Comparison of ENCODE assay signal across 8 cellular contexts in genomic region chr17:78381601-78382168, GRCh38. TPM values are rescaled to one million over a fixed set of nuclear protein-coding genes. Genes with fewer than 3 reads are reported as not detected.
DNase-seq lines count a peak whose midpoint lies in the region; ATAC-seq and TF ChIP-seq lines count a peak whose summit lies in the region.

No MANE protein-coding gene starts in this region.

- peaks cover 2% of the 10 kb centered on the region; the same call in 1 of the 2 replicates for H3F3A ChIP-seq in PC-9 (ENCODE audit: insufficient read depth, low read depth)

- no peaks in the 10 kb centered on the region for H3K9me3 ChIP-seq in psoas muscle
- no peaks in the 10 kb centered on the region for H3K9me3 ChIP-seq in PC-9 (ENCODE audit: insufficient read depth, low read depth)

- H4K20me1 ChIP-seq in PC-9 (ENCODE audit: insufficient read depth), result peaks cover 36% of the 10 kb centered on the region; the same call in 1 of the 2 replicates

- TF ChIP-seq CTCF in dorsolateral prefrontal cortex (IDR thresholded peaks at IDR 0.05 in 54 of 56, conservative IDR thresholded peaks at IDR 0.05 in 2 of 56; ENCODE audit: low read depth in 1 of 56, partially characterized antibody in 56 of 56) (no peak), psoas muscle (IDR thresholded peaks at IDR 0.05) (no peak), PC-9 (conservative IDR thresholded peaks at IDR 0.05) (no peak)

- CTCF ChIA-PET in PC-9 (lab: Charles Lee), result no interaction called here

- intact Hi-C loops in dorsolateral prefrontal cortex (cut with DNase I), result no loop called here
- intact Hi-C loops in psoas muscle (cut with DNase I), result no loop called here
- intact Hi-C loops in PC-9 (cut with micrococcal nuclease; ENCODE audit: unreplicated experiment), result no loop called here

- H3K27ac ChIP-seq in dorsolateral prefrontal cortex, result peak overlapping the region in 38 of 59 donors; percentile 3 to 94 (median 50)
- peak overlapping the region; percentile 46 for H3K27ac ChIP-seq in psoas muscle
- H3K27ac ChIP-seq in PC-9, result no peak overlapping the region

- H3K4me3 ChIP-seq in dorsolateral prefrontal cortex (peak overlapping the region in 2 of 59 donors; percentile 2 to 14), psoas muscle (no peak overlapping the region), PC-9 (no peak overlapping the region)

- H3K79me2 ChIP-seq in PC-9 (ENCODE audit: low read depth), result peaks cover 80% of the 10 kb centered on the region

- no peaks in the 10 kb centered on the region for H3K9me2 ChIP-seq in PC-9 (ENCODE audit: insufficient read depth)

- H3K27me3 ChIP-seq in dorsolateral prefrontal cortex, result no peaks in the 10 kb centered on the region
- no peaks in the 10 kb centered on the region for H3K27me3 ChIP-seq in psoas muscle (ENCODE audit: insufficient read depth in 3 of 3, low read length in 2 of 3)
- no peaks in the 10 kb centered on the region for H3K27me3 ChIP-seq in PC-9 (ENCODE audit: insufficient read depth, low read depth)

- ATAC-seq in GM21619 (IDR thresholded peaks at IDR 0.05; ENCODE audit: unreplicated experiment), result peak; percentile 29
- no peak for ATAC-seq in psoas muscle
- no peak for ATAC-seq in HG03432 (IDR thresholded peaks at IDR 0.05; ENCODE audit: unreplicated experiment)

- H3K4me1 ChIP-seq in psoas muscle (peaks cover 77% of the 10 kb centered on the region), PC-9 (replicated peaks; ENCODE audit: insufficient read depth) (peaks cover 10% of the 10 kb centered on the region)

- no peak overlapping the region; the same call in 1 of the 2 replicates for H3K4me2 ChIP-seq in PC-9

- no TSS peak for BruUV-seq in PC-9 (replicated peaks; lab: Mats Ljungman, UMichigan)

- DNase-seq in T-helper 2 cell (peak in 4 of 5 experiments; percentile 31 to 89 (median 41)), dorsolateral prefrontal cortex (no peak), psoas muscle (no peak), COR-L47 (lab: John Stamatoyannopoulos, UW) (no peak), NCI-H1930 (lab: John Stamatoyannopoulos, UW) (no peak), PC-9 (no peak)

- WGBS in psoas muscle, 3 donors, result 58 to 62% (median 60%) methylated on average over 11 of the region's 11 CpGs

- H2AFZ ChIP-seq in PC-9, result no peak overlapping the region

- POLR2A ChIA-PET in PC-9 (lab: Charles Lee; ENCODE audit: unreplicated experiment), result no interaction called here

- H3K36me3 ChIP-seq in psoas muscle (ENCODE audit: insufficient read depth in 1 of 2, low read depth in 1 of 2) (peaks cover 0 to 5% of the 10 kb centered on the region in 2 donors), PC-9 (ENCODE audit: low read depth) (no peaks in the 10 kb centered on the region)

RNA-seq across cellular contexts. Expression of gene PGS1, which starts 3.2 kb away (rescaled TPM):
- 10 to 100 TPM; 40.3 to 89.2 (median 57.6) TPM for total RNA-seq in dorsolateral prefrontal cortex
- total RNA-seq in psoas muscle, result 10 to 100 TPM; 15.0 to 24.2 (median 20.3) TPM
- polyA plus RNA-seq in psoas muscle, result 10 to 100 TPM; 10.2 to 16.3 (median 15.5) TPM
- 37.7 and 40.2 TPM in 2 replicates for total RNA-seq in PC-9 (2021)

RNA-seq across cellular contexts. Expression of gene SOCS3, which starts 21.8 kb away (rescaled TPM):
- total RNA-seq in dorsolateral prefrontal cortex (100 to 1,000 TPM in 6 of 120 experiments, 10 to 100 TPM in 80, 1 to 10 TPM in 34; 1.7 to 175 (median 17.1) TPM), psoas muscle (10 to 100 TPM in 3 of 4 donors, 1 to 10 TPM in 1; 8.5 to 43.5 (median 23.6) TPM), PC-9 (2021) (20.7 and 21.7 TPM in 2 replicates)
- polyA plus RNA-seq in psoas muscle, result 10 to 100 TPM in 1 of 3 donors, 1 to 10 TPM in 2; 5.3 to 24.4 (median 7.5) TPM

Comparison
In these comparisons a context has a peak if more than half of its experiments do, and no peak if none do; other contexts are left out.
1. DNase-seq: peak in T-helper 2 cell (4 of 5); none in dorsolateral prefrontal cortex (0 of 10), psoas muscle (0 of 2), COR-L47 (single experiment), NCI-H1930 (0 of 2) and PC-9 (0 of 2).